ENCODE assay signal across 10 cellular contexts in the genomic region with DNA sequence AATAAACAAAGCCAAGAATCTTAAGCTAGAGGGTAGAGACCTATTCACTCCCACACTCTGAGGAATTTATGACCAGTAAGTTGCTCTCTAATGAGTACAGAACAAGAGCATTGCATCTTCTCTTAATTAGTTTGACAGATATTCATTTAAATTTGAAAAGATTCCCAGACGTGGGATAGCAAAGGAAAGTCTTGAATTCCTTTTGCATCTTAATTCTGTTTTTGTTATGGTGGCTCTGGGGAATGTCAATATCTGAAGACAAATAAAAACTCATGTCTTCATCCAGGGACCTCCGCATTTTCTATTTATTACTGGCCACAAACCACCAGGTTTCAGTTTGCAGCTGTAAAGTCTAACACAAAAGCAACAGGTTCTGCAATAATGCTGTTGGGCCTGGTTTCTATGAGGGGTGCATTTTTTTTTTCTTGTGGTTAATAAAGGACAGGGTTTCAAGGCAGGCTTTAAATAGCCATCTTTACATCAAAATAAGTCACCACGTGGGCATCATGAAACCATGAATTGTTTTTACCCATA.
DNase-seq lines count a peak whose midpoint lies in the region; ATAC-seq and TF ChIP-seq lines count a peak whose summit lies in the region.
"Had no signal": no experiment of that assay in that cellular context is flagged by ENCODE, and none has a peak within 500 bp of the region (broad histone marks: within the 10 kb centered on the region; RNA-seq: fewer than 3 reads in every experiment).

No MANE protein-coding gene starts in this region.

- no peak for TF ChIP-seq CTCF in GM12864 (IDR thresholded peaks at IDR 0.05; ENCODE audit: low read depth, low read length, missing control alignments)

- no peaks in the 10 kb centered on the region for H3K27me3 ChIP-seq in iPS-18a (ENCODE audit: control insufficient read depth, insufficient read depth, low read length)

- H3K4me3 ChIP-seq in GM12864 (ENCODE audit: low read depth, low read length), result no peak overlapping the region
- H3K4me3 ChIP-seq in iPS-18a (ENCODE audit: low read length), result peak overlapping the region; percentile 21

- no peaks in the 10 kb centered on the region for H3K9me3 ChIP-seq in iPS-18a (ENCODE audit: control insufficient read depth, low read depth, low read length)

- ATAC-seq in GM21528 (IDR thresholded peaks at IDR 0.05; ENCODE audit: low FRiP score, unreplicated experiment) (peak; percentile 94), HG03457 (IDR thresholded peaks at IDR 0.05; ENCODE audit: unreplicated experiment) (peak; percentile 87)

- no peaks in the 10 kb centered on the region for H3K36me3 ChIP-seq in iPS-18a (ENCODE audit: control insufficient read depth, low read depth, low read length)

- H3K4me1 ChIP-seq in iPS-18a (ENCODE audit: control insufficient read depth, low read depth, low read length), result peaks cover 37% of the 10 kb centered on the region

- DNase-seq in GM12864 (ENCODE audit: low read depth) (peak; percentile 84), NCI-H2029 treated with DMSO at 0.1 percent for 48 hours (lab: John Stamatoyannopoulos, UW) (no peak), DMS79 treated with DMSO at 0.1 percent for 48 hours (lab: John Stamatoyannopoulos, UW) (no peak), SIG-M5 treated with dmso at 0.1 percent for 504 hours (lab: John Stamatoyannopoulos, UW; ENCODE audit: unreplicated experiment) (no peak)
- no peak for DNase-seq in activated naive CD4-positive, alpha-beta T cell treated with Interleukin-2 at 50 U/mL for 16 hours
- DNase-seq: activated effector memory CD4-positive, alpha-beta T cell treated with Interleukin-2 at 50 U/mL for 16 hours; GF-D8 had no signal

- no peak overlapping the region for H3K27ac ChIP-seq in iPS-18a (ENCODE audit: low read length)

- H3K9ac ChIP-seq in iPS-18a (ENCODE audit: low read length), result no peak overlapping the region
